Comparison of ENCODE assay signal across 8 cellular contexts in the genomic region with DNA sequence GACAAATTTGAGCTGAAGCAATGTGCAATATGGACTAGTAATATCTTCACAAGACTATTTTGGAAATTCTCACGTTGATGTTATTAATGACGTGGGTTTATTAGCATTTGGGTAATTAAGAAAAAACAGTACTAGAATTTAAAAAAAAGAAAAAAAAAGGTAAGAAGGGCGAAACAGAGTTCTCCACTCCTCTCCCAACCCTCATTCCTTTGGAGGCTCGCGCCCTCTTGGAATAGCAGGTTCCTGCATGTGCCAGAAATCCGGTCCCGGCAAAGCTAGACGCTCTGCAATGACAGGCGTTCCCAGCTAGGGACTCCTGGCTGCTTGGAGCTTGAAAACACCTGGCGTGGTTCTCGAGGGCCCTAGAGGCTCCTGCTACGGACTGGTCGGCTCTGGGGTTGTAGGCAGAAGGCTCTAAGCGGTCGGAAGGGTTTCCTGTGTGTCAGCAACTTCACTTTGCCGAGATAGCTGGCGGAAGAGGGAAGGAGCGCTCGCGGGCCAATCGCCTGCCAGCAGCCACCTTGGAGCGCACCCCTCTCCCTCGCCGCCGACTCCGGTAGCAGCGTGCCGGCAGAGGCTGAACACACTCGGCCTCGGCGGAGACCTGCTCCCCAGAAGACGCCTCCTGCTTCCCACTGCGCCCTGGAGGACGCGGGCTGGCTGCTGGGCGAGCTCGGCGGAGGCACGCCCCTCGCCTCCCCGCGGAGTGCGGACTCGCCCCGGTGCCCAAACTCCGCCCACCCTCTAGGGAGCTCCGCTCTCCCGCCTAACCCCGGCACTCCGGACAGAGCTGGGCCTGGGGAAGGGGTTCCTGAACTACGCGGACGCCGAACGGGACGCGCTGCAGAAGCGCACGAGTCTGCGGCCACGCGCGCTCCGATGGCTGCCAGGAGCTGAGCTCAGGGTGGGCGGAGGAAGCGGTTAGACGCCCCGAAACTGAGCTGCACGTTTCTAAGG. TPM values are rescaled to one million over a fixed set of nuclear protein-coding genes. Genes with fewer than 3 reads are reported as not detected.
DNase-seq lines count a peak whose midpoint lies in the region; ATAC-seq and TF ChIP-seq lines count a peak whose summit lies in the region.

Gene P2RY1, plus strand, starts transcription at position 778 of the 957 bp plus-strand sequence. CDS start 652 bp downstream, outside the sequence.

- H3K4me3 ChIP-seq in fibroblast of pulmonary artery (replicated peaks; ENCODE audit: low read depth, low read length) (peak within 1 kb of the TSS; percentile 76), upper lobe of left lung (peak within 1 kb of the TSS; percentile 49 to 87 (median 70))

- peak; percentile 73 for TF ChIP-seq POLR2A in GM18505 (IDR thresholded peaks at IDR 0.05; ENCODE audit: borderline replicate concordance, extremely low read depth, insufficient read depth, insufficient read length)
- peak in 3 of 4 donors; percentile 3 to 80 (median 25) for TF ChIP-seq POLR2A in upper lobe of left lung (IDR thresholded peaks at IDR 0.05)

- peaks cover 0 to 22% (median 5%) of the 10 kb centered on the region in 4 donors for H3K4me1 ChIP-seq in upper lobe of left lung

- no peak within 1 kb of the TSS for H3K27ac Mint-ChIP-seq in activated CD4-positive, alpha-beta memory T cell treated with anti-CD3 and anti-CD28 coated beads for 36 hours

- CTCF ChIA-PET in activated CD4-positive, alpha-beta memory T cell treated with anti-CD3 and anti-CD28 coated beads for 36 hours (lab: Charles Lee) = interaction anchor here (0.5 to 0.9 kb wide), 2 partner anchors 41 to 149 kb away, joined by 3 read pairs; no protein-coding TSS in a partner anchor

- POLR2A ChIA-PET in activated CD4-positive, alpha-beta memory T cell treated with anti-CD3 and anti-CD28 coated beads for 36 hours (lab: Charles Lee) = no interaction called here

- peaks cover 0 to 2% (median 0%) of the 10 kb centered on the region in 4 donors for H3K36me3 ChIP-seq in upper lobe of left lung

- H3K36me3 Mint-ChIP-seq in activated CD4-positive, alpha-beta memory T cell treated with anti-CD3 and anti-CD28 coated beads for 36 hours = no peaks in the 10 kb centered on the region

- H3K27me3 ChIP-seq in upper lobe of left lung = no peaks in the 10 kb centered on the region

- peak within 1 kb of the TSS; percentile 82 to 91 (median 86) for H3K27ac ChIP-seq in upper lobe of left lung

- intact Hi-C loops in activated CD4-positive, alpha-beta memory T cell treated with anti-CD3 and anti-CD28 coated beads for 36 hours (cut with micrococcal nuclease) = no loop called here

- DNase-seq in AG08395 (ENCODE audit: low spot score) = peak; percentile 19
- peak; percentile 77 for DNase-seq in NCI-H146 (lab: John Stamatoyannopoulos, UW)
- peak; percentile 35 for DNase-seq in activated CD4-positive, alpha-beta memory T cell treated with anti-CD3 and anti-CD28 coated beads for 36 hours
- DNase-seq in fibroblast of pulmonary artery (ENCODE audit: low read depth) = peak; percentile 67
- DNase-seq in myocyte (ENCODE audit: low read depth) = peak; percentile 19
- DNase-seq in upper lobe of left lung = peak; percentile 73 to 92

- TF ChIP-seq EP300 in upper lobe of left lung (IDR thresholded peaks at IDR 0.05) = no peak

- ATAC-seq in GM18505 (IDR thresholded peaks at IDR 0.05; ENCODE audit: unreplicated experiment) (peak; percentile 75), HG02852 (IDR thresholded peaks at IDR 0.05; ENCODE audit: unreplicated experiment) (peak; percentile 78), upper lobe of left lung (ENCODE audit: low FRiP score in 2 of 2) (peak; percentile 91)

- H3K27me3 Mint-ChIP-seq in activated CD4-positive, alpha-beta memory T cell treated with anti-CD3 and anti-CD28 coated beads for 36 hours = peaks cover 38% of the 10 kb centered on the region

- peak within 1 kb of the TSS; percentile 74 for H3K4me3 Mint-ChIP-seq in activated CD4-positive, alpha-beta memory T cell treated with anti-CD3 and anti-CD28 coated beads for 36 hours

- H3K9me3 ChIP-seq in upper lobe of left lung = no peaks in the 10 kb centered on the region

- 1 to 3% methylated on average over 20 to 51 of the region's 69 CpGs for WGBS in upper lobe of left lung, 2 donors

- TF ChIP-seq CTCF in fibroblast of pulmonary artery (IDR thresholded peaks at IDR 0.05; ENCODE audit: low read length, missing control alignments) (peak; percentile 19), upper lobe of left lung (IDR thresholded peaks at IDR 0.05) (peak in 4 of 6 experiments; percentile 2 to 41 (median 24))

- no peaks in the 10 kb centered on the region for H3K9me3 Mint-ChIP-seq in activated CD4-positive, alpha-beta memory T cell treated with anti-CD3 and anti-CD28 coated beads for 36 hours

- H3K4me1 Mint-ChIP-seq in activated CD4-positive, alpha-beta memory T cell treated with anti-CD3 and anti-CD28 coated beads for 36 hours (ENCODE audit: low read depth) = peaks cover 7% of the 10 kb centered on the region

RNA-seq across cellular contexts. Expression of gene P2RY1, which starts in this region (rescaled TPM):
- total RNA-seq in activated CD4-positive, alpha-beta memory T cell treated with anti-CD3 and anti-CD28 coated beads for 36 hours = under 1 TPM; 0.15 to 0.17 TPM
- not detected in 2 replicates for total RNA-seq in myocyte
- not detected for polyA plus RNA-seq in myocyte (2012)
- 10 to 100 TPM; 13.4 to 18.8 (median 16.8) TPM for total RNA-seq in upper lobe of left lung

Comparison
In these comparisons a context has a peak if more than half of its experiments do, and no peak if none do; other contexts are left out.
1. Peak in every context shown above with its lines: DNase-seq, ATAC-seq, H3K4me3 ChIP-seq and H3K27ac ChIP-seq.
2. RNA of gene P2RY1 (total RNA-seq): 13.4 to 18.8 TPM in upper lobe of left lung; 0.15 to 0.17 TPM in activated CD4-positive, alpha-beta memory T cell treated with anti-CD3 and anti-CD28 coated beads for 36 hours and not detected in myocyte; every median in the first group is over 10 times any median in the second.
3. Peak in DNase-seq in activated CD4-positive, alpha-beta memory T cell treated with anti-CD3 and anti-CD28 coated beads for 36 hours; RNA of the gene not detected or under 1 TPM.
4. Peak in DNase-seq in myocyte; RNA of the gene not detected or under 1 TPM.
5. DNase-seq: peak in every context shown above with its lines; median percentile 82 in upper lobe of left lung; 77 in NCI-H146; 67 in fibroblast of pulmonary artery; 35 in activated CD4-positive, alpha-beta memory T cell treated with anti-CD3 and anti-CD28 coated beads for 36 hours; 19 in AG08395; 19 in myocyte.